Comparison of ENCODE assay signal across 24 cellular contexts in the genomic region with DNA sequence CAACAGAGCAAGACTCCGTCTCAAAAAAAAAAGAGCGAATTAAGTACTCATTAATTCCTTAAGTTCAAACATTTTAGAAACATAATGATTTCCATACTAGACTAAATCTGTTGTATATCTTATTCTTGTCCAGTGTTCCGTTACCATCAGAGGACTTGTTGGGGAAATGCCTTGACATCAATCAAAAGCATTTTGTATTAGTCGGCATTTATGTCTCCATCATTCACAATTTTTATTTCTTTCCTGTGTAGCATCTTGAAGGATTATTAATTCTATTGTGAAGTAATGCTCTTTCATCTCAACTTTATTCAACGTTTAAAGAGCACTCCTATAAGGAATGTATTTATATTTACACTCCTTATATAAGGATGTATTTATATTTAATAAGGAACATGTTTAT.
"Had no signal": no experiment of that assay in that cellular context is flagged by ENCODE, and none has a peak within 500 bp of the region (broad histone marks: within the 10 kb centered on the region; RNA-seq: fewer than 3 reads in every experiment).

No MANE protein-coding gene starts in this region.

- ATAC-seq: foreskin keratinocyte, gastroesophageal sphincter, heart right ventricle, left cardiac atrium, left lung, left ventricle myocardium superior, lower lobe of right lung, mucosa of descending colon had no signal

- DNase-seq: dermis blood vessel endothelial cell; dorsolateral prefrontal cortex; effector CD4-positive, alpha-beta T cell; effector memory CD4-positive, alpha-beta T cell; foreskin keratinocyte; glutamatergic neuron; head of caudate nucleus; heart right ventricle; hippocampal formation; left cardiac atrium; left lung; left ventricle myocardium superior; lower lobe of right lung; mesenchymal stem cell; mucosa of descending colon; naive B cell had no signal

- FAIRE-seq: colon, endothelial cell of umbilical vein, frontal cortex, islet of Langerhans, keratinocyte had no signal

- H3K27me3 ChIP-seq: dorsolateral prefrontal cortex, esophagus muscularis mucosa, foreskin keratinocyte, gastroesophageal sphincter, heart right ventricle, left lung had no signal

- H3K4me3 ChIP-seq: coronary artery, dorsolateral prefrontal cortex, esophagus muscularis mucosa, gastroesophageal sphincter, heart right ventricle, left lung, lower lobe of right lung, mucosa of descending colon had no signal

- H3K4me1 ChIP-seq: esophagus muscularis mucosa, foreskin keratinocyte, gastroesophageal sphincter, heart right ventricle, left lung, lower lobe of right lung had no signal

- H3K9me3 ChIP-seq: esophagus muscularis mucosa, gastroesophageal sphincter, heart right ventricle, left lung, lower lobe of right lung, mucosa of descending colon had no signal

- H3K27ac ChIP-seq: coronary artery, dorsolateral prefrontal cortex, esophagus muscularis mucosa, foreskin keratinocyte, gastroesophageal sphincter, heart right ventricle, left lung, lower lobe of right lung had no signal
